In genomic region chr19:3813473-3814392, GRCh38 we compare ENCODE assay signal across 10 cellular contexts. TPM values are rescaled to one million over a fixed set of nuclear protein-coding genes. Genes with fewer than 3 reads are reported as not detected.
DNase-seq lines count a peak whose midpoint lies in the region; ATAC-seq and TF ChIP-seq lines count a peak whose summit lies in the region.
"Had no signal": no experiment of that assay in that cellular context is flagged by ENCODE, and none has a peak within 500 bp of the region (broad histone marks: within the 10 kb centered on the region; RNA-seq: fewer than 3 reads in every experiment).

No MANE protein-coding gene starts in this region.

- no peaks in the 10 kb centered on the region for H3K36me3 ChIP-seq in DND-41 (ENCODE audit: insufficient read depth, low read length)
- no peaks in the 10 kb centered on the region for H3K36me3 ChIP-seq in mesenchymal stem cell (ENCODE audit: control insufficient read depth in 1 of 2, insufficient read depth in 2 of 2, low read depth in 1 of 2, low read length in 2 of 2)
- H3K36me3 ChIP-seq: ascending aorta had no signal

- no peaks in the 10 kb centered on the region for H3K27me3 Mint-ChIP-seq in activated CD8-positive, alpha-beta T cell treated with anti-CD3 and anti-CD28 coated beads for 36 hours
- H3K27me3 Mint-ChIP-seq in naive thymus-derived CD8-positive, alpha-beta T cell: no peaks in the 10 kb centered on the region
- peaks cover 13% of the 10 kb centered on the region for H3K27me3 Mint-ChIP-seq in Calu3 (ENCODE audit: unreplicated experiment)

- no TSS peak for BruUV-seq in Calu3 (replicated peaks; lab: Mats Ljungman, UMichigan)

- H3K4me3 Mint-ChIP-seq in activated CD8-positive, alpha-beta T cell treated with anti-CD3 and anti-CD28 coated beads for 36 hours: no peak overlapping the region
- peak overlapping the region; percentile 49 to 87 (median 71) for H3K4me3 Mint-ChIP-seq in naive thymus-derived CD8-positive, alpha-beta T cell
- H3K4me3 Mint-ChIP-seq in Calu3 (ENCODE audit: low read depth, unreplicated experiment): no peak overlapping the region

- peak overlapping the region; percentile 66 for H3K27ac ChIP-seq in DND-41 (ENCODE audit: low read length)
- no peak overlapping the region for H3K27ac ChIP-seq in mesenchymal stem cell (ENCODE audit: low read length, poor library complexity, severe bottlenecking)
- H3K27ac ChIP-seq: ascending aorta had no signal

- no peak overlapping the region for H2BK120ac ChIP-seq in mesenchymal stem cell (ENCODE audit: low read depth, low read length)

- H3K4me3 ChIP-seq in DND-41 (ENCODE audit: low read depth in 1 of 2, low read length in 2 of 2) (no peak overlapping the region), mesenchymal stem cell (ENCODE audit: insufficient read depth in 1 of 2, low read depth in 1 of 2, low read length in 2 of 2) (no peak overlapping the region)
- H3K4me3 ChIP-seq: ascending aorta had no signal

- TF ChIP-seq CTCF in DND-41 (IDR thresholded peaks at IDR 0.05; ENCODE audit: borderline replicate concordance, extremely low read depth, low read length, poor library complexity, severe bottlenecking) (no peak), Calu3 (IDR thresholded peaks at IDR 0.05; ENCODE audit: unreplicated experiment) (no peak)
- TF ChIP-seq CTCF in activated CD8-positive, alpha-beta T cell treated with anti-CD3 and anti-CD28 coated beads for 36 hours (IDR thresholded peaks at IDR 0.05): no peak

- H3K4me1 Mint-ChIP-seq in activated CD8-positive, alpha-beta T cell treated with anti-CD3 and anti-CD28 coated beads for 36 hours (ENCODE audit: low read depth): peaks cover 51% of the 10 kb centered on the region
- H3K4me1 Mint-ChIP-seq in naive thymus-derived CD8-positive, alpha-beta T cell: peaks cover 20 to 63% (median 50%) of the 10 kb centered on the region in 4 donors
- H3K4me1 Mint-ChIP-seq in Calu3 (ENCODE audit: low read depth, unreplicated experiment): no peaks in the 10 kb centered on the region

- intact Hi-C loops in activated CD8-positive, alpha-beta T cell treated with anti-CD3 and anti-CD28 coated beads for 36 hours (cut with micrococcal nuclease): loop anchor here (10.0 kb wide), 1 partner anchor 49 kb away; the partner anchor contains the start of genes APBA3 and MRPL54
- intact Hi-C loops in Calu3 (cut with micrococcal nuclease; ENCODE audit: unreplicated experiment): no loop called here

- H3K18ac ChIP-seq in mesenchymal stem cell (ENCODE audit: low read depth in 1 of 2, low read length in 2 of 2): no peak overlapping the region

- POLR2A ChIA-PET in activated CD8-positive, alpha-beta T cell treated with anti-CD3 and anti-CD28 coated beads for 36 hours (lab: Charles Lee): interaction anchor here (1.2 to 2.9 kb wide), 6 partner anchors 16 to 51 kb away, joined by 3 to 15 read pairs (median 7); partner anchors contain the start of genes MATK and MRPL54
- POLR2A ChIA-PET in naive thymus-derived CD8-positive, alpha-beta T cell (lab: Charles Lee): interaction anchor here (0.5 to 3.6 kb wide), 4 partner anchors 9 to 1076 kb away, joined by 5 to 57 read pairs (median 8); partner anchors contain the start of genes APBA3 and MRPL54

- H4K8ac ChIP-seq in mesenchymal stem cell (ENCODE audit: low read length): no peak overlapping the region

- no peak overlapping the region for H2AK5ac ChIP-seq in mesenchymal stem cell (ENCODE audit: low read length, severe bottlenecking)

- no peak overlapping the region for H4K91ac ChIP-seq in mesenchymal stem cell (ENCODE audit: low read length)

- 84% methylated on average over 20 of the region's 22 CpGs for WGBS in mesenchymal stem cell

- H3K9ac ChIP-seq in DND-41 (ENCODE audit: low read depth, low read length): peak overlapping the region; percentile 36
- H3K9ac ChIP-seq in mesenchymal stem cell (ENCODE audit: low read length): no peak overlapping the region

- no peak overlapping the region for H2BK12ac ChIP-seq in mesenchymal stem cell (ENCODE audit: low read length in 2 of 2)

- H3K9me3 Mint-ChIP-seq in activated CD8-positive, alpha-beta T cell treated with anti-CD3 and anti-CD28 coated beads for 36 hours: peaks cover 4% of the 10 kb centered on the region
- H3K9me3 Mint-ChIP-seq in naive thymus-derived CD8-positive, alpha-beta T cell: no peaks in the 10 kb centered on the region
- H3K9me3 Mint-ChIP-seq in Calu3 (ENCODE audit: low read depth, unreplicated experiment): no peaks in the 10 kb centered on the region

- H3K9me3 ChIP-seq in DND-41 (ENCODE audit: insufficient read depth, low read length, severe bottlenecking) (no peaks in the 10 kb centered on the region), mesenchymal stem cell (ENCODE audit: control insufficient read depth, low read length) (no peaks in the 10 kb centered on the region)
- H3K9me3 ChIP-seq: ascending aorta had no signal

- H2AFZ ChIP-seq in DND-41 (ENCODE audit: low read depth, low read length) (no peak overlapping the region), mesenchymal stem cell (ENCODE audit: low read depth, low read length) (no peak overlapping the region)

- H3K79me2 ChIP-seq in DND-41 (ENCODE audit: insufficient read depth, low read length): no peaks in the 10 kb centered on the region

- H3K23ac ChIP-seq in mesenchymal stem cell (ENCODE audit: low read length in 2 of 2): no peak overlapping the region

- H3K36me3 Mint-ChIP-seq in activated CD8-positive, alpha-beta T cell treated with anti-CD3 and anti-CD28 coated beads for 36 hours (ENCODE audit: low read depth): peaks cover 3% of the 10 kb centered on the region
- H3K36me3 Mint-ChIP-seq in naive thymus-derived CD8-positive, alpha-beta T cell: no peaks in the 10 kb centered on the region
- H3K36me3 Mint-ChIP-seq in Calu3 (ENCODE audit: insufficient read depth, unreplicated experiment): no peaks in the 10 kb centered on the region

- DNase-seq in DND-41: no peak
- peak; percentile 35 for DNase-seq in activated CD8-positive, alpha-beta T cell treated with anti-CD3 and anti-CD28 coated beads for 36 hours
- DNase-seq in naive thymus-derived CD8-positive, alpha-beta T cell: no peak
- no peak for DNase-seq in Calu3
- no peak for DNase-seq in mesenchymal stem cell
- DNase-seq: stimulated activated CD4-positive, alpha-beta T cell treated with anti-CD3 and anti-CD28 coated beads, Interleukin-1b, Interleukin-23, amount 100 ng/mL, for 48 hours had no signal

- ATAC-seq in DND-41 (ENCODE audit: insufficient read depth, low read depth): no peak
- ATAC-seq in activated CD8-positive, alpha-beta T cell treated with anti-CD3 and anti-CD28 coated beads for 36 hours: no peak
- no peak for ATAC-seq in naive thymus-derived CD8-positive, alpha-beta T cell
- no peak for ATAC-seq in SK-N-SH treated with all-trans-retinoic acid at 6 μM for 48 hours

- H3K14ac ChIP-seq in mesenchymal stem cell (ENCODE audit: low read length in 2 of 2): no peak overlapping the region

- no peaks in the 10 kb centered on the region for H4K20me1 ChIP-seq in DND-41 (ENCODE audit: insufficient read depth, low read length)

- CTCF ChIA-PET in activated CD8-positive, alpha-beta T cell treated with anti-CD3 and anti-CD28 coated beads for 36 hours (lab: Charles Lee): interaction anchor here (0.6 to 2.6 kb wide), 4 partner anchors 8 to 326 kb away, joined by 3 to 14 read pairs (median 3); no protein-coding TSS in a partner anchor
- CTCF ChIA-PET in Calu3 (lab: Charles Lee): interaction anchor here (0.6 kb wide), 1 partner anchor 8 kb away, joined by 3 read pairs; no protein-coding TSS in a partner anchor

- no peak overlapping the region for H2BK15ac ChIP-seq in mesenchymal stem cell (ENCODE audit: low read depth, poor library complexity, severe bottlenecking)

- H3K27me3 ChIP-seq in DND-41 (ENCODE audit: insufficient read depth, low read length, poor library complexity) (no peaks in the 10 kb centered on the region), mesenchymal stem cell (ENCODE audit: control insufficient read depth in 1 of 2, insufficient read depth in 1 of 2, low read length in 2 of 2) (peaks cover 3 to 43% of the 10 kb centered on the region in 2 experiments)

- H3K4ac ChIP-seq in mesenchymal stem cell (ENCODE audit: low read depth in 1 of 2, low read length in 2 of 2): no peak overlapping the region

- no peaks in the 10 kb centered on the region for H3K79me1 ChIP-seq in mesenchymal stem cell (replicated peaks; ENCODE audit: low read length, poor library complexity, severe bottlenecking)

- H2BK5ac ChIP-seq in mesenchymal stem cell (ENCODE audit: low read depth, low read length, poor library complexity, severe bottlenecking): no peak overlapping the region

- H3K4me2 ChIP-seq in DND-41 (ENCODE audit: insufficient read depth, low read length) (no peak overlapping the region), mesenchymal stem cell (ENCODE audit: low read length, poor library complexity, severe bottlenecking) (no peak overlapping the region)

- H3K27ac Mint-ChIP-seq in activated CD8-positive, alpha-beta T cell treated with anti-CD3 and anti-CD28 coated beads for 36 hours: peak overlapping the region; percentile 93
- peak overlapping the region; percentile 77 to 97 (median 92) for H3K27ac Mint-ChIP-seq in naive thymus-derived CD8-positive, alpha-beta T cell
- no peak overlapping the region for H3K27ac Mint-ChIP-seq in Calu3 (ENCODE audit: unreplicated experiment)

- H3K4me1 ChIP-seq in DND-41 (ENCODE audit: insufficient read depth, low read length): peaks cover 24% of the 10 kb centered on the region
- no peaks in the 10 kb centered on the region for H3K4me1 ChIP-seq in mesenchymal stem cell (ENCODE audit: control insufficient read depth, insufficient read depth, low read depth, low read length)
- H3K4me1 ChIP-seq: ascending aorta had no signal

RNA-seq across cellular contexts. Expression of gene MATK, which starts 27.6 kb away (rescaled TPM):
- total RNA-seq in activated CD8-positive, alpha-beta T cell treated with anti-CD3 and anti-CD28 coated beads for 36 hours: 10 to 100 TPM; 37.6 to 39.6 TPM
- 1 to 10 TPM; 1.7 to 2.9 TPM for total RNA-seq in naive thymus-derived CD8-positive, alpha-beta T cell
- polyA plus RNA-seq in naive thymus-derived CD8-positive, alpha-beta T cell: 10 to 100 TPM; 25.2 to 69.6 (median 25.9) TPM
- not detected in 2 replicates for total RNA-seq in Calu3 (2022)
- not detected for polyA plus RNA-seq in mesenchymal stem cell (2013, experiment 1 of 2)
- not detected for polyA plus RNA-seq in mesenchymal stem cell (2013, experiment 2 of 2)
- total RNA-seq: ascending aorta, osteocyte had no signal

RNA-seq across cellular contexts. Expression of gene RAX2, which starts 41.7 kb away (rescaled TPM):
- total RNA-seq in activated CD8-positive, alpha-beta T cell treated with anti-CD3 and anti-CD28 coated beads for 36 hours: not detected
- not detected for total RNA-seq in naive thymus-derived CD8-positive, alpha-beta T cell
- polyA plus RNA-seq in naive thymus-derived CD8-positive, alpha-beta T cell: not detected
- total RNA-seq in Calu3 (2022): not detected in 2 replicates
- polyA plus RNA-seq in mesenchymal stem cell (2013, experiment 1 of 2): not detected
- not detected for polyA plus RNA-seq in mesenchymal stem cell (2013, experiment 2 of 2)
- total RNA-seq: ascending aorta, lower leg skin, osteocyte had no signal

RNA-seq across cellular contexts. Expression of gene MRPL54, which starts 51.3 kb away (rescaled TPM):
- 10 to 100 TPM; 47.4 to 50.9 TPM for total RNA-seq in activated CD8-positive, alpha-beta T cell treated with anti-CD3 and anti-CD28 coated beads for 36 hours
- total RNA-seq in naive thymus-derived CD8-positive, alpha-beta T cell: 10 to 100 TPM; 51.6 to 51.9 TPM
- polyA plus RNA-seq in naive thymus-derived CD8-positive, alpha-beta T cell: 100 to 1,000 TPM in 2 of 3 donors, 10 to 100 TPM in 1; 92.5 to 168 (median 120) TPM
- total RNA-seq in Calu3 (2022): 26.1 and 31.0 TPM in 2 replicates
- polyA plus RNA-seq in mesenchymal stem cell (2013, experiment 1 of 2): 54.1 TPM
- polyA plus RNA-seq in mesenchymal stem cell (2013, experiment 2 of 2): 56.4 TPM

RNA-seq across cellular contexts. Expression of gene APBA3, which starts 52.2 kb away (rescaled TPM):
- 10 to 100 TPM; 28.0 to 29.1 TPM for total RNA-seq in activated CD8-positive, alpha-beta T cell treated with anti-CD3 and anti-CD28 coated beads for 36 hours
- 10 to 100 TPM; 72.8 to 80.4 TPM for total RNA-seq in naive thymus-derived CD8-positive, alpha-beta T cell
- polyA plus RNA-seq in naive thymus-derived CD8-positive, alpha-beta T cell: 10 to 100 TPM; 25.0 to 33.0 (median 27.1) TPM
- 18.1 and 19.6 TPM in 2 replicates for total RNA-seq in Calu3 (2022)
- 12.8 TPM for polyA plus RNA-seq in mesenchymal stem cell (2013, experiment 1 of 2)
- 13.3 TPM for polyA plus RNA-seq in mesenchymal stem cell (2013, experiment 2 of 2)

RNA-seq across cellular contexts. Expression of gene ZFR2, which starts 55.1 kb away (rescaled TPM):
- total RNA-seq in activated CD8-positive, alpha-beta T cell treated with anti-CD3 and anti-CD28 coated beads for 36 hours: under 1 TPM in 1 of 2 experiments, not detected in 1; 0.23 TPM
- total RNA-seq in naive thymus-derived CD8-positive, alpha-beta T cell: under 1 TPM; 0.75 to 0.96 TPM
- polyA plus RNA-seq in naive thymus-derived CD8-positive, alpha-beta T cell: 1 to 10 TPM; 1.4 to 5.6 (median 2.9) TPM
- not detected in 2 replicates for total RNA-seq in Calu3 (2022)
- polyA plus RNA-seq in mesenchymal stem cell (2013, experiment 1 of 2): not detected
- not detected for polyA plus RNA-seq in mesenchymal stem cell (2013, experiment 2 of 2)
- total RNA-seq: ascending aorta, osteocyte had no signal

Comparison
In these comparisons a context has a peak if more than half of its experiments do, and no peak if none do; other contexts are left out.
1. H3K4me3 Mint-ChIP-seq: peak in naive thymus-derived CD8-positive, alpha-beta T cell (10 of 10); none in activated CD8-positive, alpha-beta T cell treated with anti-CD3 and anti-CD28 coated beads for 36 hours (single experiment) and Calu3 (single experiment).
2. RNA of gene MATK, which starts 27.6 kb away (total RNA-seq): 37.6 to 39.6 TPM in activated CD8-positive, alpha-beta T cell treated with anti-CD3 and anti-CD28 coated beads for 36 hours; 1.7 to 2.9 TPM in naive thymus-derived CD8-positive, alpha-beta T cell and not detected in Calu3; every median in the first group is over 4 times any median in the second.